Comparison of ENCODE assay signal across 15 cellular contexts in the genomic region with DNA sequence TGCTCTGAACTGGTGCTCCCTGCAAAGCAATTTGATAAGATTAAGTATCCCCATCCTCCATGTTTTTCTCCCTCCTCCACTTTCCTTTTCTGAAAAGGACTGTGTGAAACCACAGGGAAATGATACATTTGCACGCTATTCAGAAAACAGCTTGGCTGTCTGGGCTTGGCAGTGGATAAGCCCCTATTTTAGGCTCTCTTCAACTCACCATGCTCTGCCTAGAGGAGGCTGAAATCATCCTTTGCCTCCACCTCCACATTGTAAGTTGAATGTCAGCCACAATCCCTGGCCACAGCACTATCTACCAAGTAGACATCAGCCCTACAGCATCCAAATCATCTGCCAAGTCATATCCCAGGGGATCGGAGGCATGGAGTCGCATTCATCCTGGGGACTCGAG.
DNase-seq lines count a peak whose midpoint lies in the region; ATAC-seq lines count a peak whose summit lies in the region.
"Had no signal": no experiment of that assay in that cellular context is flagged by ENCODE, and none has a peak within 500 bp of the region (broad histone marks: within the 10 kb centered on the region; RNA-seq: fewer than 3 reads in every experiment).

No MANE protein-coding gene starts in this region.

- DNase-seq in Ammon's horn (ENCODE audit: low spot score), result peak; percentile 26
- peak; percentile 5 for DNase-seq in RPMI7951 (ENCODE audit: low read depth)
- peak; percentile 54 for DNase-seq in inferior parietal cortex (ENCODE audit: extremely low spot score)
- peak; percentile 20 for DNase-seq in pons (ENCODE audit: low spot score)
- no peak for DNase-seq in cerebellar nuclear complex (lab: John Stamatoyannopoulos, UW)
- no peak for DNase-seq in NCI-H187 treated with DMSO at 0.1 percent for 48 hours (lab: John Stamatoyannopoulos, UW)
- DNase-seq in activated CD8-positive, alpha-beta memory T cell treated with anti-CD3 and anti-CD28 coated beads, Interleukin-2, amount 50 U/mL, for 48 hours, result no peak
- DNase-seq: 8988T; BE2C; CD4-positive, alpha-beta memory T cell; DMS153; DMS79 treated with DMSO at 0.1 percent for 48 hours; EL had no signal

- ATAC-seq in GM18520 (IDR thresholded peaks at IDR 0.05; ENCODE audit: unreplicated experiment), result no peak
- ATAC-seq: HCT116 had no signal

Comparison
In these comparisons a context has a peak if more than half of its experiments do, and no peak if none do; other contexts are left out.
1. DNase-seq: peak in Ammon's horn (single experiment), RPMI7951 (single experiment), inferior parietal cortex (single experiment) and pons (single experiment); none in cerebellar nuclear complex (0 of 2), NCI-H187 treated with DMSO at 0.1 percent for 48 hours (single experiment) and activated CD8-positive, alpha-beta memory T cell treated with anti-CD3 and anti-CD28 coated beads, Interleukin-2, amount 50 U/mL, for 48 hours (single experiment).